In genomic region chrX:149629730-149630387, GRCh38 we compare ENCODE assay signal across 11 cellular contexts. TPM values are rescaled to one million over a fixed set of nuclear protein-coding genes. Genes with fewer than 3 reads are reported as not detected.
DNase-seq lines count a peak whose midpoint lies in the region; ATAC-seq lines count a peak whose summit lies in the region.
"Had no signal": no experiment of that assay in that cellular context is flagged by ENCODE, and none has a peak within 500 bp of the region (broad histone marks: within the 10 kb centered on the region; RNA-seq: fewer than 3 reads in every experiment).

No MANE protein-coding gene starts in this region.

- no peak overlapping the region for H3K27ac ChIP-seq in iPS-18a (ENCODE audit: low read length)
- H3K27ac ChIP-seq in subcutaneous abdominal adipose tissue (ENCODE audit: low read depth, low read length): no peak overlapping the region

- peaks cover 0 to 3% of the 10 kb centered on the region in 2 donors for H3K36me3 Mint-ChIP-seq in activated T-cell treated with anti-CD3 and anti-CD28 coated beads, Interleukin-2, amount 50 U/mL, for 72 hours (ENCODE audit: insufficient read depth in 2 of 2)
- H3K36me3 Mint-ChIP-seq in activated CD8-positive, alpha-beta T cell treated with anti-CD3 and anti-CD28 coated beads, Interleukin-2, amount 10 ng/mL, durations not matched to agents 7 days and 5 days (ENCODE audit: low read depth): no peaks in the 10 kb centered on the region

- no peak for ATAC-seq in activated T-cell treated with anti-CD3 and anti-CD28 coated beads, Interleukin-2, amount 50 U/mL, for 72 hours (replicated peaks in 1 of 2)
- ATAC-seq in activated CD8-positive, alpha-beta T cell treated with anti-CD3 and anti-CD28 coated beads, Interleukin-2, amount 10 ng/mL, durations not matched to agents 7 days and 5 days: no peak
- ATAC-seq in HG03045 (IDR thresholded peaks at IDR 0.05; ENCODE audit: unreplicated experiment) (no peak), HG03196 (IDR thresholded peaks at IDR 0.05; ENCODE audit: unreplicated experiment) (no peak)
- ATAC-seq: activated CD4-positive, CD25-positive, alpha-beta regulatory T cell treated with anti-CD3 and anti-CD28 coated beads, Interleukin-2, amount 50 U/mL, for 24 hours had no signal

- peaks cover 17% of the 10 kb centered on the region for H3K9me3 ChIP-seq in iPS-18a (ENCODE audit: control insufficient read depth, low read depth, low read length)
- peaks cover 0 to 2% (median 0%) of the 10 kb centered on the region in 5 donors for H3K9me3 ChIP-seq in subcutaneous abdominal adipose tissue (ENCODE audit: control insufficient read depth in 5 of 5, low read length in 5 of 5)

- H3K27ac Mint-ChIP-seq in activated T-cell treated with anti-CD3 and anti-CD28 coated beads, Interleukin-2, amount 50 U/mL, for 72 hours: no peak overlapping the region
- H3K27ac Mint-ChIP-seq in activated CD8-positive, alpha-beta T cell treated with anti-CD3 and anti-CD28 coated beads, Interleukin-2, amount 10 ng/mL, durations not matched to agents 7 days and 5 days: no peak overlapping the region

- H3K4me1 ChIP-seq in iPS-18a (ENCODE audit: control insufficient read depth, low read depth, low read length) (no peaks in the 10 kb centered on the region), subcutaneous abdominal adipose tissue (ENCODE audit: control insufficient read depth in 5 of 5, insufficient read depth in 5 of 5, low read length in 5 of 5) (peaks cover 0 to 20% (median 13%) of the 10 kb centered on the region in 5 donors)

- peak overlapping the region; percentile 91 to 93 for H3K4me3 Mint-ChIP-seq in activated T-cell treated with anti-CD3 and anti-CD28 coated beads, Interleukin-2, amount 50 U/mL, for 72 hours
- H3K4me3 Mint-ChIP-seq in activated CD8-positive, alpha-beta T cell treated with anti-CD3 and anti-CD28 coated beads, Interleukin-2, amount 10 ng/mL, durations not matched to agents 7 days and 5 days: peak overlapping the region; percentile 86

- H3K27me3 Mint-ChIP-seq in activated T-cell treated with anti-CD3 and anti-CD28 coated beads, Interleukin-2, amount 50 U/mL, for 72 hours (ENCODE audit: low read depth): peaks cover 13% of the 10 kb centered on the region
- H3K27me3 Mint-ChIP-seq in activated CD8-positive, alpha-beta T cell treated with anti-CD3 and anti-CD28 coated beads, Interleukin-2, amount 10 ng/mL, durations not matched to agents 7 days and 5 days (ENCODE audit: low read depth): peaks cover 3% of the 10 kb centered on the region

- H3K4me3 ChIP-seq in iPS-18a (ENCODE audit: low read length): peak overlapping the region; percentile 58
- peak overlapping the region in 4 of 5 donors; percentile 1 to 75 (median 63) for H3K4me3 ChIP-seq in subcutaneous abdominal adipose tissue (ENCODE audit: low read depth in 1 of 5, low read length in 5 of 5)

- H3K9ac ChIP-seq in iPS-18a (ENCODE audit: low read length) (no peak overlapping the region), subcutaneous abdominal adipose tissue (ENCODE audit: low read length in 5 of 5) (peak overlapping the region in 1 of 5 donors; percentile 21)

- no peak for DNase-seq in activated T-cell treated with anti-CD3 and anti-CD28 coated beads, Interleukin-2, amount 50 U/mL, for 72 hours
- no peak for DNase-seq in activated T-cell treated with anti-CD3 and anti-CD28 coated beads, Interleukin-2, amount 50 U/mL, for 48 hours
- no peak for DNase-seq in activated CD8-positive, alpha-beta T cell treated with anti-CD3 and anti-CD28 coated beads, Interleukin-2, amount 10 ng/mL, durations not matched to agents 7 days and 5 days
- DNase-seq in activated effector memory CD4-positive, alpha-beta T cell treated with anti-CD3 and anti-CD28 coated beads, Interleukin-2, amount 50 U/mL, for 16 hours: no peak
- DNase-seq: effector CD4-positive, alpha-beta T cell; NCI-H2081 had no signal

- peaks cover 41% of the 10 kb centered on the region for H3K4me1 Mint-ChIP-seq in activated T-cell treated with anti-CD3 and anti-CD28 coated beads, Interleukin-2, amount 50 U/mL, for 72 hours (ENCODE audit: low read depth)
- H3K4me1 Mint-ChIP-seq in activated CD8-positive, alpha-beta T cell treated with anti-CD3 and anti-CD28 coated beads, Interleukin-2, amount 10 ng/mL, durations not matched to agents 7 days and 5 days (ENCODE audit: low read depth): peaks cover 31% of the 10 kb centered on the region

- H3K9me3 Mint-ChIP-seq in activated T-cell treated with anti-CD3 and anti-CD28 coated beads, Interleukin-2, amount 50 U/mL, for 72 hours: no peaks in the 10 kb centered on the region
- H3K9me3 Mint-ChIP-seq in activated CD8-positive, alpha-beta T cell treated with anti-CD3 and anti-CD28 coated beads, Interleukin-2, amount 10 ng/mL, durations not matched to agents 7 days and 5 days (ENCODE audit: insufficient read depth): no peaks in the 10 kb centered on the region

- H3K36me3 ChIP-seq in iPS-18a (ENCODE audit: control insufficient read depth, low read depth, low read length) (no peaks in the 10 kb centered on the region), subcutaneous abdominal adipose tissue (ENCODE audit: control insufficient read depth in 5 of 5, insufficient read depth in 5 of 5, low read length in 5 of 5) (no peaks in the 10 kb centered on the region)

- POLR2A ChIA-PET in activated CD8-positive, alpha-beta T cell treated with anti-CD3 and anti-CD28 coated beads, Interleukin-2, amount 10 ng/mL, durations not matched to agents 7 days and 5 days (lab: Charles Lee): no interaction called here

- H3K27me3 ChIP-seq in iPS-18a (ENCODE audit: control insufficient read depth, insufficient read depth, low read length) (peaks cover 20% of the 10 kb centered on the region), subcutaneous abdominal adipose tissue (ENCODE audit: control insufficient read depth in 5 of 5, insufficient read depth in 4 of 5, low read length in 5 of 5) (peaks cover 0 to 9% (median 0%) of the 10 kb centered on the region in 5 donors)

- CTCF ChIA-PET in activated CD8-positive, alpha-beta T cell treated with anti-CD3 and anti-CD28 coated beads, Interleukin-2, amount 10 ng/mL, durations not matched to agents 7 days and 5 days (lab: Charles Lee): no interaction called here

RNA-seq across cellular contexts. Expression of gene TMEM185A, which starts 1.7 kb away (rescaled TPM):
- 10 to 100 TPM; 19.8 to 22.9 TPM for total RNA-seq in activated T-cell treated with anti-CD3 and anti-CD28 coated beads, Interleukin-2, amount 50 U/mL, for 72 hours
- 10 to 100 TPM; 15.7 to 15.9 TPM for total RNA-seq in activated CD8-positive, alpha-beta T cell treated with anti-CD3 and anti-CD28 coated beads, Interleukin-2, amount 10 ng/mL, durations not matched to agents 7 days and 5 days

RNA-seq across cellular contexts. Expression of gene HSFX2, which starts 34.7 kb away (rescaled TPM):
- total RNA-seq in activated T-cell treated with anti-CD3 and anti-CD28 coated beads, Interleukin-2, amount 50 U/mL, for 72 hours: under 1 TPM; 0.17 to 0.39 TPM
- not detected for total RNA-seq in activated CD8-positive, alpha-beta T cell treated with anti-CD3 and anti-CD28 coated beads, Interleukin-2, amount 10 ng/mL, durations not matched to agents 7 days and 5 days

RNA-seq across cellular contexts. Expression of gene MAGEA9B, which starts 42.6 kb away (rescaled TPM):
- total RNA-seq in activated T-cell treated with anti-CD3 and anti-CD28 coated beads, Interleukin-2, amount 50 U/mL, for 72 hours: not detected
- not detected for total RNA-seq in activated CD8-positive, alpha-beta T cell treated with anti-CD3 and anti-CD28 coated beads, Interleukin-2, amount 10 ng/mL, durations not matched to agents 7 days and 5 days
